31 cellular contexts compared by ENCODE assay signal in the genomic region with DNA sequence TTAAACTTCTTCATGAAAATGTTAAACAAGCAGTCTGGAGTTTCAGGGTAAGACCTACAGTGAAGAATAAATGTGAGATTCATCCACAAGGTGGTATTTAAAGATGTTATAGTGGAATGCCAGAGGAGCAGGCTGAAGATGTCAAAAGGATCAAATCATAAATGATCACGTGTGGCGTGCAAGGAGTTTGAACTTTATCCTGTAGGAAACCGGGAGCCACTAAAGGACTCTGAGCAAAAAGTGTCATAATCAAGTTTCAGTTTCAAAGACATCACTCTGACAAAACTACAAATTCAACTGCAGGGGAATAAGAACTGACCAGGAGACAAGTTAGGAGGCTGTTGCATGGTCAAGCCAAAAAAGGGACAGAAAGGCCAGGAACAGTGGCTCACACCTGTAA. TPM values are rescaled to one million over a fixed set of nuclear protein-coding genes. Genes with fewer than 3 reads are reported as not detected.
"Had no signal": no experiment of that assay in that cellular context is flagged by ENCODE, and none has a peak within 500 bp of the region (broad histone marks: within the 10 kb centered on the region; RNA-seq: fewer than 3 reads in every experiment).

No MANE protein-coding gene starts in this region.

- H3K27ac ChIP-seq: PC-9, RWPE1, SJCRH30, SK-N-MC had no signal

- H2AFZ ChIP-seq: PC-9 had no signal

- H3K4me1 ChIP-seq: SJCRH30 had no signal

- ATAC-seq: Panc1, Right ventricle myocardium inferior, SK-N-SH treated with all-trans-retinoic acid at 6 μM for 48 hours had no signal

- H3K4me2 ChIP-seq: PC-9 had no signal

- H3K9me3 ChIP-seq: SJCRH30 had no signal

- DNase-seq: Kasumi-1, KG1, MM.1S, MV-4-11, NCI-H1092, NCI-H1105, NCI-H1417 treated with DMSO at 0.1 percent for 48 hours, NCI-H1436 treated with DMSO at 0.1 percent for 48 hours, NCI-H1694 treated with DMSO at 0.1 percent for 48 hours, NCI-H187 treated with DMSO at 0.1 percent for 48 hours, NCI-H2029, NCI-H2081, NCI-H2171, NCI-H226, NCI-H446 treated with DMSO at 0.1 percent for 48 hours, NCI-H510A, NCI-H524, NCI-H526, NCI-H69, NCI-H748 treated with DMSO at 0.1 percent for 48 hours, NCI-H82, PC-9, SHP77, SIG-M5, SJCRH30 had no signal

- H3K4me3 ChIP-seq: PC-9, SJCRH30, SK-N-MC had no signal

- H3K27me3 ChIP-seq: SJCRH30 had no signal

RNA-seq across cellular contexts. Expression of gene SLC23A3, which starts 29.1 kb away (rescaled TPM):
- total RNA-seq: RPMI7951 had no signal
